ENCODE assay signal across 8 cellular contexts in the genomic region with DNA sequence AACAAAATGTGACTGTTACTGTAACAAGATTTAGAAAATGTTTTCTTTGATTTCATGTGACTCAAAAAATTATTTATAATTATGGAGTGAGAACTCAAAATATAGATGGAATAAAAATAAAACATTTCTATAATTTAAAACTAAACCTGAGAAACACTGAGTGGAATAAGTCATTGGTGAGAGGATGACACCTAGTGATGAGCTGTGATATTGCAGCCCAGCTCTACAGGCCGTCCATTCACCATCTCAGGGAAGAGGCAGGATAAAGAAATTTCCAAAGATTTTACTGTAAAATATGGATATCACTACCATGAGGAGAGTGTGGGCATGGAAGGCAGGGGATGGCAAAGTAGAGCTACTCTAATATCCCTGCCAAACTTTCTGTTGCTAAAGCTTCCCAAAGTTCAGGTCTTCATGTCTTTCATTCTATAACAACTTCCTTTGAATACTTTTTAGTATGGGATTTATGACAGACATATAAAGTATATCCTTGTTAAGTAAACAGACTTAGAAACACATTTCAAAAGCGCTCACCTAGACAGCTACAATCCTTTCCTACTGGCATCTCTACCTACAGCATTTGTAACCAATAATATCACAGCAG.
DNase-seq lines count a peak whose midpoint lies in the region; ATAC-seq, FAIRE-seq and TF ChIP-seq lines count a peak whose summit lies in the region.

No MANE protein-coding gene starts in this region.

- H3K79me2 ChIP-seq in Loucy (ENCODE audit: insufficient read depth, low read length) (no peaks in the 10 kb centered on the region), osteoblast (ENCODE audit: insufficient read depth, low read length) (no peaks in the 10 kb centered on the region)

- TF ChIP-seq POLR2A in vagina (IDR thresholded peaks at IDR 0.05), result no peak

- no peak overlapping the region for H3K4me3 ChIP-seq in Loucy (ENCODE audit: low read length, poor library complexity, severe bottlenecking)
- H3K4me3 ChIP-seq in osteoblast (ENCODE audit: insufficient read depth, low read length), result no peak overlapping the region
- no peak overlapping the region for H3K4me3 ChIP-seq in vagina

- intact Hi-C loops in vagina (cut with DNase I), result no loop called here

- H3F3A ChIP-seq in Loucy (ENCODE audit: low read depth), result no peaks in the 10 kb centered on the region; the same call in 1 of the 2 replicates

- peak; percentile 69 for FAIRE-seq in colon (lab: Jason Lieb, UNC)

- H3K9ac ChIP-seq in Loucy (ENCODE audit: low read depth, low read length, poor library complexity, severe bottlenecking), result no peak overlapping the region

- DNase-seq in ELF-1 (ENCODE audit: low read depth, low spot score) (peak; percentile 24), osteoblast (ENCODE audit: insufficient read length, low spot score, missing footprints) (no peak), vagina (ENCODE audit: extremely low spot score in 2 of 2) (no peak)

- no peaks in the 10 kb centered on the region for H3K9me2 ChIP-seq in Loucy (replicated peaks; ENCODE audit: low read depth, low read length)

- no peak overlapping the region for H3K27ac ChIP-seq in osteoblast (ENCODE audit: low read depth, low read length)
- H3K27ac ChIP-seq in vagina, result no peak overlapping the region

- ATAC-seq in HG02970 (IDR thresholded peaks at IDR 0.05; ENCODE audit: low FRiP score, unreplicated experiment) (no peak), GM18861 (IDR thresholded peaks at IDR 0.05; ENCODE audit: unreplicated experiment) (no peak)
- no peak for ATAC-seq in activated CD4-positive, CD25-positive, alpha-beta regulatory T cell treated with anti-CD3 and anti-CD28 coated beads, Interleukin-2, amount 50 U/mL, for 24 hours

- H3K9me3 ChIP-seq in Loucy (ENCODE audit: insufficient read depth, low read depth, low read length) (peaks cover 8% of the 10 kb centered on the region; the same call in 1 of the 2 replicates), osteoblast (ENCODE audit: low read depth, low read length) (no peaks in the 10 kb centered on the region), vagina (peaks cover 6% of the 10 kb centered on the region)

- H3K27me3 ChIP-seq in Loucy (ENCODE audit: insufficient read depth, low read length, poor library complexity, severe bottlenecking), result no peaks in the 10 kb centered on the region
- no peaks in the 10 kb centered on the region for H3K27me3 ChIP-seq in osteoblast (ENCODE audit: insufficient read depth, low read length)
- no peaks in the 10 kb centered on the region for H3K27me3 ChIP-seq in vagina

- TF ChIP-seq CTCF in Loucy (conservative IDR thresholded peaks at IDR 0.05; ENCODE audit: low read length) (peak; percentile 60), osteoblast (IDR thresholded peaks at IDR 0.05; ENCODE audit: extremely low read depth, low read depth, low read length) (peak; percentile 56), vagina (IDR thresholded peaks at IDR 0.05) (peak in 1 of 3 experiments; percentile 7)

- H4K20me1 ChIP-seq in Loucy (ENCODE audit: insufficient read depth, low read length, poor library complexity, severe bottlenecking) (no peaks in the 10 kb centered on the region), osteoblast (ENCODE audit: insufficient read depth, low read length) (no peaks in the 10 kb centered on the region)

- H3K36me3 ChIP-seq in Loucy (ENCODE audit: insufficient read depth, low read length) (no peaks in the 10 kb centered on the region), osteoblast (ENCODE audit: insufficient read depth, low read length) (no peaks in the 10 kb centered on the region), vagina (no peaks in the 10 kb centered on the region)

- H3K4me1 ChIP-seq in Loucy (ENCODE audit: insufficient read depth, low read length, poor library complexity, severe bottlenecking), result no peaks in the 10 kb centered on the region
- H3K4me1 ChIP-seq in osteoblast (ENCODE audit: insufficient read depth, low read length), result peaks cover 10% of the 10 kb centered on the region
- H3K4me1 ChIP-seq in vagina, result no peaks in the 10 kb centered on the region

- no peak overlapping the region for H2AFZ ChIP-seq in Loucy (ENCODE audit: low read length)
- no peak overlapping the region for H2AFZ ChIP-seq in osteoblast (ENCODE audit: low read length)

- H3K4me2 ChIP-seq in Loucy (ENCODE audit: low read depth, low read length, poor library complexity, severe bottlenecking) (no peak overlapping the region), osteoblast (ENCODE audit: insufficient read depth, low read length) (no peak overlapping the region)
